Comparison of ENCODE assay signal across 25 cellular contexts in the genomic region with DNA sequence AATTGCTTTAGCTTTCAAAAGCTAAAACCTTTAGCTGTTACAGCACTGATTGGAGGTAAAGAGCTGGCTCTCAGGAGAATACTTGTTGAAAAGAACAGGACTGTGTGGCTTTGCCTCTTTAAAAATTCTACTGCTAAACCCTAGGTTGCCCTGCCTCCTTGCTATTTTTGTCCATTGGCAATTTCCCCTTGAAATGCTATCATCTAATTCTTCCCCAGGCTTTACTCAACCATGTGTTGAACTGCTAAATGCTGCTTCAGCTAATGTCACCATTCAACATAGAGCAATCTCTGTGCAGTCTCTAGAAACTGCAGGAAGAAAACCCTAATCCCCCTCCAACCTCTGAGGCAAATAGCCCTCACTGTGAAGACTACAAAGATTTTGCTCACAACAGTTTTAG.
DNase-seq lines count a peak whose midpoint lies in the region; ATAC-seq, FAIRE-seq and TF ChIP-seq lines count a peak whose summit lies in the region.
"Had no signal": no experiment of that assay in that cellular context is flagged by ENCODE, and none has a peak within 500 bp of the region (broad histone marks: within the 10 kb centered on the region; RNA-seq: fewer than 3 reads in every experiment).

No MANE protein-coding gene starts in this region.

- no peak overlapping the region for H3K9ac ChIP-seq in H1 (replicated peaks in 1 of 4; ENCODE audit: extremely low read depth in 1 of 4, low read depth in 3 of 4, low read length in 3 of 4)
- H3K9ac ChIP-seq: BLaER1 had no signal

- H3K4me3 Mint-ChIP-seq in T-helper 2 cell treated with Interferon-gamma antibody and Interleukin-4, amounts not matched to agents 5 μg/mL and 100 μg/mL, for 36 hours = no peak overlapping the region
- H3K4me3 Mint-ChIP-seq: CD14-positive monocyte; CD4-positive, alpha-beta memory T cell; CD4-positive, CD25-positive, alpha-beta regulatory T cell; CD8-positive, alpha-beta memory T cell had no signal

- no peaks in the 10 kb centered on the region for H3K36me3 Mint-ChIP-seq in T-helper 2 cell treated with Interferon-gamma antibody and Interleukin-4, amounts not matched to agents 5 μg/mL and 100 μg/mL, for 36 hours (ENCODE audit: low read depth)
- H3K36me3 Mint-ChIP-seq: CD14-positive monocyte; CD4-positive, alpha-beta memory T cell; CD4-positive, CD25-positive, alpha-beta regulatory T cell; CD8-positive, alpha-beta memory T cell had no signal

- H2AK5ac ChIP-seq in H1 (ENCODE audit: low read depth, low read length) = no peak overlapping the region

- no peak overlapping the region for H3K4me3 ChIP-seq in H1 (ENCODE audit: extremely low read depth in 1 of 4, insufficient read depth in 2 of 4, low read depth in 3 of 4, low read length in 4 of 4)
- H3K4me3 ChIP-seq: BLaER1, GM12878 had no signal

- no peaks in the 10 kb centered on the region for H3K36me3 ChIP-seq in H1 (ENCODE audit: control insufficient read depth in 2 of 4, insufficient read depth in 4 of 4, low read length in 3 of 4)
- H3K36me3 ChIP-seq: BE2C, BLaER1 had no signal

- H3K14ac ChIP-seq in H1 (ENCODE audit: insufficient read length) = no peak overlapping the region

- no peaks in the 10 kb centered on the region for H3K27me3 ChIP-seq in H1 (replicated peaks in 1 of 4; ENCODE audit: control insufficient read depth in 3 of 4, extremely low read depth in 1 of 4, insufficient read depth in 3 of 4, low read length in 3 of 4)
- H3K27me3 ChIP-seq: BE2C had no signal

- no peak for TF ChIP-seq CTCF in H1 (IDR thresholded peaks at IDR 0.05; ENCODE audit: control extremely low read depth in 1 of 3, insufficient read depth in 1 of 3, low read depth in 1 of 3, low read length in 3 of 3)

- H4K5ac ChIP-seq in H1 (ENCODE audit: insufficient read length, low read depth, low read length) = no peak overlapping the region

- no peak overlapping the region for H3K23ac ChIP-seq in H1 (ENCODE audit: insufficient read length)

- no peaks in the 10 kb centered on the region for H3K4me1 Mint-ChIP-seq in T-helper 2 cell treated with Interferon-gamma antibody and Interleukin-4, amounts not matched to agents 5 μg/mL and 100 μg/mL, for 36 hours (ENCODE audit: low read depth)
- H3K4me1 Mint-ChIP-seq: CD14-positive monocyte; CD4-positive, alpha-beta memory T cell; CD4-positive, CD25-positive, alpha-beta regulatory T cell; CD8-positive, alpha-beta memory T cell had no signal

- no peak overlapping the region for H2BK15ac ChIP-seq in H1 (ENCODE audit: low read length)

- no peak overlapping the region for H2BK5ac ChIP-seq in H1 (ENCODE audit: low read depth, low read length)

- no peak overlapping the region for H3K27ac ChIP-seq in H1 (ENCODE audit: low read depth, low read length)
- H3K27ac ChIP-seq: 22Rv1, BLaER1 had no signal

- H2BK12ac ChIP-seq in H1 (ENCODE audit: low read depth, low read length) = no peak overlapping the region

- no peak overlapping the region for H3K18ac ChIP-seq in H1 (ENCODE audit: extremely low read depth, low read length)

- H3K4me2 ChIP-seq in H1 (ENCODE audit: insufficient read depth in 1 of 2, low read depth in 2 of 2, low read length in 2 of 2) = no peak overlapping the region
- H3K4me2 ChIP-seq: BLaER1 had no signal

- H3K9me3 ChIP-seq in H1 (ENCODE audit: insufficient read depth in 2 of 2, low read depth in 1 of 2, low read length in 1 of 2) = no peaks in the 10 kb centered on the region
- H3K9me3 ChIP-seq: BE2C, BLaER1 had no signal

- CTCF ChIA-PET in H1 (lab: Charles Lee; ENCODE audit: partially characterized antibody) = interaction anchor here (1.4 kb wide), 1 partner anchor 28 kb away, joined by 4 read pairs; no protein-coding TSS in a partner anchor

- TF ChIP-seq POLR2A in H1 (IDR thresholded peaks at IDR 0.05; ENCODE audit: control extremely low read depth in 1 of 2, low read depth in 2 of 2, low read length in 2 of 2) = no peak

- no peak overlapping the region for H2BK120ac ChIP-seq in H1 (replicated peaks; ENCODE audit: low read depth, low read length)

- H4K91ac ChIP-seq in H1 (replicated peaks; ENCODE audit: insufficient read length, low read length) = no peak overlapping the region

- peak; percentile 42 for FAIRE-seq in H1 (lab: Jason Lieb, UNC)
- FAIRE-seq: GM12878, GM12892, GM18507 had no signal

- H3K79me1 ChIP-seq in H1 (ENCODE audit: low read depth, low read length) = no peaks in the 10 kb centered on the region

- TF ChIP-seq RAD21 in H1 (IDR thresholded peaks at IDR 0.05 in 1 of 2, conservative IDR thresholded peaks at IDR 0.05 in 1 of 2; ENCODE audit: low read depth in 2 of 2, low read length in 2 of 2) = no peak

- DNase-seq in NCI-H2227 treated with DMSO at 0.1 percent for 48 hours (lab: John Stamatoyannopoulos, UW) (peak; percentile 12), NCI-H2227 (lab: John Stamatoyannopoulos, UW; ENCODE audit: unreplicated experiment) (no peak), H1 (ENCODE audit: low read depth in 1 of 2, low spot score in 2 of 2) (no peak)
- DNase-seq in T-helper 2 cell treated with Interferon-gamma antibody and Interleukin-4, amounts not matched to agents 5 μg/mL and 100 μg/mL, for 36 hours (ENCODE audit: low spot score) = no peak
- DNase-seq: ACHN; BE2C; C1 segment of cervical spinal cord; CD4-positive, alpha-beta memory T cell; CD4-positive, CD25-positive, alpha-beta regulatory T cell; CD8-positive, alpha-beta memory T cell; COR-L47; DMS 273 treated with DMSO at 0.1 percent for 48 hours; DMS153; DMS53; DMS79; DND-41; EL; GDM1 had no signal

- no peak overlapping the region for H4K8ac ChIP-seq in H1 (ENCODE audit: extremely low read depth, insufficient read depth, low read length)

- H3K23me2 ChIP-seq in H1 (ENCODE audit: low read depth, low read length) = no peaks in the 10 kb centered on the region

- no peak overlapping the region for H2BK20ac ChIP-seq in H1 (ENCODE audit: low read length)

- no peak overlapping the region for H3K27ac Mint-ChIP-seq in T-helper 2 cell treated with Interferon-gamma antibody and Interleukin-4, amounts not matched to agents 5 μg/mL and 100 μg/mL, for 36 hours
- H3K27ac Mint-ChIP-seq: CD14-positive monocyte; CD4-positive, alpha-beta memory T cell; CD4-positive, CD25-positive, alpha-beta regulatory T cell; CD8-positive, alpha-beta memory T cell had no signal

- POLR2A ChIA-PET in H1 (lab: Charles Lee; ENCODE audit: partially characterized antibody) = no interaction called here

- no peaks in the 10 kb centered on the region for H4K20me1 ChIP-seq in H1 (replicated peaks in 1 of 2; ENCODE audit: control insufficient read depth in 1 of 2, insufficient read depth in 2 of 2, low read length in 2 of 2)
- H4K20me1 ChIP-seq: BLaER1 had no signal

- no peaks in the 10 kb centered on the region for H3K27me3 Mint-ChIP-seq in T-helper 2 cell treated with Interferon-gamma antibody and Interleukin-4, amounts not matched to agents 5 μg/mL and 100 μg/mL, for 36 hours (ENCODE audit: low read depth)
- H3K27me3 Mint-ChIP-seq: CD4-positive, CD25-positive, alpha-beta regulatory T cell had no signal

- no peak overlapping the region for H2AFZ ChIP-seq in H1 (ENCODE audit: low read length)

- H3K56ac ChIP-seq in H1 (replicated peaks; ENCODE audit: insufficient read length, low read depth, low read length) = no peak overlapping the region

- ATAC-seq in HG03378 (IDR thresholded peaks at IDR 0.05; ENCODE audit: unreplicated experiment) = no peak
- ATAC-seq: GM12878 had no signal

- no peaks in the 10 kb centered on the region for H3K4me1 ChIP-seq in H1 (replicated peaks in 1 of 4; ENCODE audit: control insufficient read depth in 3 of 4, insufficient read depth in 4 of 4, low read length in 3 of 4)
- H3K4me1 ChIP-seq: BE2C, BLaER1 had no signal

- H3K9me3 Mint-ChIP-seq in T-helper 2 cell treated with Interferon-gamma antibody and Interleukin-4, amounts not matched to agents 5 μg/mL and 100 μg/mL, for 36 hours = no peaks in the 10 kb centered on the region
- H3K9me3 Mint-ChIP-seq: CD8-positive, alpha-beta memory T cell had no signal

- no peak for TF ChIP-seq EP300 in H1 (IDR thresholded peaks at IDR 0.05; ENCODE audit: borderline replicate concordance in 1 of 2, low read depth in 2 of 2, low read length in 2 of 2)

- no peak overlapping the region for H3K4ac ChIP-seq in H1 (replicated peaks; ENCODE audit: insufficient read length, low read depth, low read length)

- no peaks in the 10 kb centered on the region for H3K79me2 ChIP-seq in H1 (ENCODE audit: control insufficient read depth in 1 of 2, insufficient read depth in 2 of 2, low read length in 2 of 2)

TF ChIP-seq in H1, 55 proteins besides CTCF, POLR2A, EP300 and RAD21 (continues in another document):
- TF ChIP-seq SP4 (IDR thresholded peaks at IDR 0.05; ENCODE audit: low read length) (no peak), ASH2L (IDR thresholded peaks at IDR 0.05; ENCODE audit: low read length) (no peak), SP2 (IDR thresholded peaks at IDR 0.05; ENCODE audit: low read length) (no peak), GTF2F1 (IDR thresholded peaks at IDR 0.05; ENCODE audit: borderline replicate concordance, low read depth, low read length) (no peak), RNF2 (IDR thresholded peaks at IDR 0.05; ENCODE audit: borderline replicate concordance, low read depth, low read length, missing control alignments, poor library complexity, severe bottlenecking) (no peak), NANOG (IDR thresholded peaks at IDR 0.05; ENCODE audit: insufficient read depth, low read depth, low read length, poor library complexity, severe bottlenecking) (no peak), SIX5 (IDR thresholded peaks at IDR 0.05; ENCODE audit: low read depth, low read length) (no peak), KDM1A (IDR thresholded peaks at IDR 0.05; ENCODE audit: borderline replicate concordance, low read length) (no peak), CREB1 (IDR thresholded peaks at IDR 0.05) (no peak), ZNF274 (IDR thresholded peaks at IDR 0.05; ENCODE audit: borderline replicate concordance, extremely low read depth, low read length) (no peak), CHD1 (IDR thresholded peaks at IDR 0.05; ENCODE audit: low read depth, low read length) (no peak), GABPA (IDR thresholded peaks at IDR 0.05; ENCODE audit: borderline replicate concordance, insufficient read depth, low read length) (no peak), TBP (IDR thresholded peaks at IDR 0.05; ENCODE audit: low read depth, low read length) (no peak), JUN (IDR thresholded peaks at IDR 0.05; ENCODE audit: low read depth, low read length) (no peak), EZH2 (IDR thresholded peaks at IDR 0.05; ENCODE audit: low read depth, low read length, severe bottlenecking) (no peak), CBX5 (IDR thresholded peaks at IDR 0.05; ENCODE audit: low read depth, low read length) (no peak)
- TF ChIP-seq, protein P1, sequence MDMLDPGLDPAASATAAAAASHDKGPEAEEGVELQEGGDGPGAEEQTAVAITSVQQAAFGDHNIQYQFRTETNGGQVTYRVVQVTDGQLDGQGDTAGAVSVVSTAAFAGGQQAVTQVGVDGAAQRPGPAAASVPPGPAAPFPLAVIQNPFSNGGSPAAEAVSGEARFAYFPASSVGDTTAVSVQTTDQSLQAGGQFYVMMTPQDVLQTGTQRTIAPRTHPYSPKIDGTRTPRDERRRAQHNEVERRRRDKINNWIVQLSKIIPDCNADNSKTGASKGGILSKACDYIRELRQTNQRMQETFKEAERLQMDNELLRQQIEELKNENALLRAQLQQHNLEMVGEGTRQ (IDR thresholded peaks at IDR 0.05; ENCODE audit: low read length) = no peak
